30 cellular contexts compared by ENCODE assay signal in genomic region chr10:61016007-61016406, GRCh38.
"Had no signal": no experiment of that assay in that cellular context is flagged by ENCODE, and none has a peak within 500 bp of the region (broad histone marks: within the 10 kb centered on the region; RNA-seq: fewer than 3 reads in every experiment).

No MANE protein-coding gene starts in this region.

- H3K27me3 Mint-ChIP-seq: dendritic cell treated with granulocyte-macrophage colony-stimulating factor and Interleukin-4, amounts not matched to agents 40 ng/mL and 50 ng/mL, for 4 days had no signal

- H3K36me3 Mint-ChIP-seq: activated naive CD8-positive, alpha-beta T cell had no signal

- H3K4me3 Mint-ChIP-seq: activated CD4-positive, alpha-beta memory T cell treated with anti-CD3 and anti-CD28 coated beads, Interleukin-2, amount 10 ng/mL, durations not matched to agents 7 days and 5 days; activated CD4-positive, alpha-beta T cell treated with anti-CD3 and anti-CD28 coated beads, Interleukin-2, amount 10 ng/mL, durations not matched to agents 7 days and 5 days; activated naive CD8-positive, alpha-beta T cell; activated T-cell treated with anti-CD3 and anti-CD28 coated beads, Interleukin-2, amount 50 U/mL, for 24 hours; activated T-cell treated with anti-CD3 and anti-CD28 coated beads, Interleukin-2, amount 50 U/mL, for 72 hours; central memory CD8-positive, alpha-beta T cell; dendritic cell treated with granulocyte-macrophage colony-stimulating factor and Interleukin-4, amounts not matched to agents 40 ng/mL and 50 ng/mL, for 4 days; endodermal cell had no signal

- H3K36me3 ChIP-seq: brain microvascular endothelial cell had no signal

- DNase-seq: activated CD4-positive, alpha-beta memory T cell treated with anti-CD3 and anti-CD28 coated beads, Interleukin-2, amount 10 ng/mL, durations not matched to agents 7 days and 5 days; activated CD4-positive, alpha-beta T cell treated with anti-CD3 and anti-CD28 coated beads for 1 hour; activated CD4-positive, alpha-beta T cell treated with anti-CD3 and anti-CD28 coated beads for 4 hours; activated CD4-positive, alpha-beta T cell treated with anti-CD3 and anti-CD28 coated beads, Interleukin-2, amount 10 ng/mL, durations not matched to agents 7 days and 5 days; activated CD4-positive, alpha-beta T cell treated with anti-CD3 and anti-CD28 coated beads, Interleukin-2, amount 50 U/mL, for 4 hours; activated CD8-positive, alpha-beta memory T cell treated with anti-CD3 and anti-CD28 coated beads, Interleukin-2, amount 50 U/mL, for 48 hours; activated gamma-delta T cell; activated naive CD4-positive, alpha-beta T cell treated with anti-CD3 and anti-CD28 coated beads, Interleukin-2, amount 50 U/mL, for 16 hours; activated naive CD4-positive, alpha-beta T cell treated with Interleukin-2 at 50 U/mL for 16 hours; activated T-cell treated with anti-CD3 and anti-CD28 coated beads for 4 hours; activated T-cell treated with anti-CD3 and anti-CD28 coated beads, Interleukin-2, amount 50 U/mL, for 24 hours; activated T-cell treated with anti-CD3 and anti-CD28 coated beads, Interleukin-2, amount 50 U/mL, for 72 hours; amniotic stem cell; anterior cingulate cortex; brain microvascular endothelial cell; dorsolateral prefrontal cortex; effector memory CD4-positive, alpha-beta T cell; endodermal cell; foreskin fibroblast; head of caudate nucleus; T-helper 1 cell; T-helper 2 cell had no signal

- H3K27ac Mint-ChIP-seq: activated CD4-positive, alpha-beta memory T cell treated with anti-CD3 and anti-CD28 coated beads, Interleukin-2, amount 10 ng/mL, durations not matched to agents 7 days and 5 days; activated CD4-positive, alpha-beta T cell treated with anti-CD3 and anti-CD28 coated beads, Interleukin-2, amount 10 ng/mL, durations not matched to agents 7 days and 5 days; activated naive CD8-positive, alpha-beta T cell; activated T-cell treated with anti-CD3 and anti-CD28 coated beads, Interleukin-2, amount 50 U/mL, for 24 hours; activated T-cell treated with anti-CD3 and anti-CD28 coated beads, Interleukin-2, amount 50 U/mL, for 72 hours; dendritic cell treated with granulocyte-macrophage colony-stimulating factor and Interleukin-4, amounts not matched to agents 40 ng/mL and 50 ng/mL, for 4 days; endodermal cell had no signal

- H3K9me3 Mint-ChIP-seq: activated CD4-positive, alpha-beta memory T cell treated with anti-CD3 and anti-CD28 coated beads, Interleukin-2, amount 10 ng/mL, durations not matched to agents 7 days and 5 days; activated CD4-positive, alpha-beta T cell treated with anti-CD3 and anti-CD28 coated beads, Interleukin-2, amount 10 ng/mL, durations not matched to agents 7 days and 5 days; activated T-cell treated with anti-CD3 and anti-CD28 coated beads, Interleukin-2, amount 50 U/mL, for 24 hours; central memory CD8-positive, alpha-beta T cell; dendritic cell treated with granulocyte-macrophage colony-stimulating factor and Interleukin-4, amounts not matched to agents 40 ng/mL and 50 ng/mL, for 4 days; endodermal cell had no signal

- H3K4me3 ChIP-seq: coronary artery, dorsolateral prefrontal cortex had no signal

- H3K27me3 ChIP-seq: brain microvascular endothelial cell, dorsolateral prefrontal cortex had no signal

- H3K27ac ChIP-seq: brain microvascular endothelial cell, coronary artery, dorsolateral prefrontal cortex had no signal

- H3K4me1 Mint-ChIP-seq: activated CD4-positive, alpha-beta memory T cell treated with anti-CD3 and anti-CD28 coated beads, Interleukin-2, amount 10 ng/mL, durations not matched to agents 7 days and 5 days; activated CD4-positive, alpha-beta T cell treated with anti-CD3 and anti-CD28 coated beads, Interleukin-2, amount 10 ng/mL, durations not matched to agents 7 days and 5 days; central memory CD8-positive, alpha-beta T cell had no signal

- ATAC-seq: activated T-cell treated with anti-CD3 and anti-CD28 coated beads, Interleukin-2, amount 50 U/mL, for 72 hours; esophagus mucosa had no signal

- FAIRE-seq: astrocyte, bronchial epithelial cell, frontal cortex had no signal
